ENCODE assay signal across 21 cellular contexts in the genomic region with DNA sequence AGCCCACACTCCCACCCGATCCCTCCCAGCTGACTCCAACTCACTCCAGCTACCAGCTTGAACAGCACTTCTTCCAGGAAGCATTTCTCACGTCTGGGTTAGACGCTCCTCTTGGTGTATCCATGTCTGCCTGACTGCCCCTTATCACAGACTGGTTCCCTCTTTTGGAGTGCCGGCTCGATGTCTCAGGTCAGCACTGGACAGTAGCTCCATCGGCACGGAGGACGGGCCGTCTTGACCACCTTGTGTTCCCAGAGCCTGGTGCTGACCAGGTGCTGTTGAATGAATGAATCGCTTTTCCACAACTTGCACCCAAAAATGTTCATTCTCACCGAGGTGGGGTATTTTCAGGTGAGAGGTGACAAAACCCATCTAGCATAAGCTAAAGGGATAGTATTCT.
DNase-seq lines count a peak whose midpoint lies in the region; ATAC-seq, FAIRE-seq and TF ChIP-seq lines count a peak whose summit lies in the region.
"Had no signal": no experiment of that assay in that cellular context is flagged by ENCODE, and none has a peak within 500 bp of the region (broad histone marks: within the 10 kb centered on the region; RNA-seq: fewer than 3 reads in every experiment).

No MANE protein-coding gene starts in this region.

- H3F3A ChIP-seq in SK-N-SH (replicated peaks; ENCODE audit: insufficient read depth) = peaks cover 12% of the 10 kb centered on the region

- no peak for TF ChIP-seq EP300 in SK-N-SH (IDR thresholded peaks at IDR 0.05; ENCODE audit: borderline replicate concordance in 1 of 2, low read depth in 1 of 2, low read length in 1 of 2)

- H3K9ac ChIP-seq in SK-N-SH = no peak overlapping the region
- no peak overlapping the region for H3K9ac ChIP-seq in mesenchymal stem cell (ENCODE audit: low read length)

- peak; percentile 79 for FAIRE-seq in urothelium cell line (lab: Jason Lieb, UNC)

- H3K23ac ChIP-seq in mesenchymal stem cell (ENCODE audit: low read length in 2 of 2) = peak overlapping the region in 1 of 2 experiments; percentile 14

- no peaks in the 10 kb centered on the region for H3K36me3 ChIP-seq in SK-N-SH (replicated peaks in 1 of 2; ENCODE audit: control insufficient read depth in 1 of 2, insufficient read depth in 2 of 2, low read length in 1 of 2)
- no peaks in the 10 kb centered on the region for H3K36me3 ChIP-seq in mesenchymal stem cell (ENCODE audit: control insufficient read depth in 1 of 2, insufficient read depth in 2 of 2, low read depth in 1 of 2, low read length in 2 of 2)

- POLR2A ChIA-PET in SK-N-SH (lab: Yijun Ruan, JAX) = no interaction called here

- no peak overlapping the region for H2BK15ac ChIP-seq in mesenchymal stem cell (ENCODE audit: low read depth, poor library complexity, severe bottlenecking)

- H3K4me3 ChIP-seq in SK-N-SH (ENCODE audit: low read depth in 2 of 2, low read length in 1 of 2) (no peak overlapping the region), mesenchymal stem cell (ENCODE audit: insufficient read depth in 1 of 2, low read depth in 1 of 2, low read length in 2 of 2) (no peak overlapping the region)

- H4K8ac ChIP-seq in mesenchymal stem cell (ENCODE audit: low read length) = peak overlapping the region; percentile 40

- H3K18ac ChIP-seq in mesenchymal stem cell (ENCODE audit: low read depth in 1 of 2, low read length in 2 of 2) = peak overlapping the region in 1 of 2 experiments; percentile 67

- no peak for TF ChIP-seq RAD21 in SK-N-SH (IDR thresholded peaks at IDR 0.05; ENCODE audit: low read length)

- H3K4me2 ChIP-seq in SK-N-SH = no peak overlapping the region
- H3K4me2 ChIP-seq in mesenchymal stem cell (ENCODE audit: low read length, poor library complexity, severe bottlenecking) = no peak overlapping the region

- H2BK12ac ChIP-seq in mesenchymal stem cell (ENCODE audit: low read length in 2 of 2) = peak overlapping the region; percentile 49 to 90

- DNase-seq in SK-N-SH (no peak), mesenchymal stem cell (no peak), urothelium cell line (ENCODE audit: low spot score) (no peak), NCI-H146 (lab: John Stamatoyannopoulos, UW) (no peak)
- DNase-seq in activated T-helper 1 cell treated with anti-CD3 and anti-CD28 coated beads, Interleukin-12 subunit alpha, Interleukin-12 subunit beta, Interleukin-2, Interleukin-4 antibody, amounts not matched to agents 30 ng/mL and 10 ng/mL and 1 ng/mL, durations not matched to agents 14 hours and 24 hours and 36 hours (ENCODE audit: low spot score) = no peak
- no peak for DNase-seq in activated T-cell treated with anti-CD3 and anti-CD28 coated beads, Interleukin-2, amount 50 U/mL, for 24 hours
- DNase-seq: Caco-2; CD4-positive, alpha-beta T cell; GDM1; HCEC 1CT; KG1; NCI-H1417 treated with DMSO at 0.1 percent for 48 hours; NCI-H2029; NCI-H526; PC-3; RPMI8226; SHP77 treated with DMSO at 0.1 percent for 48 hours had no signal

- no peaks in the 10 kb centered on the region for H4K20me1 ChIP-seq in SK-N-SH (ENCODE audit: insufficient read depth)

- H3K79me1 ChIP-seq in mesenchymal stem cell (replicated peaks; ENCODE audit: low read length, poor library complexity, severe bottlenecking) = no peaks in the 10 kb centered on the region

- H2BK120ac ChIP-seq in mesenchymal stem cell (ENCODE audit: low read depth, low read length) = no peak overlapping the region

- H3K27me3 Mint-ChIP-seq in activated T-helper 1 cell treated with anti-CD3 and anti-CD28 coated beads, Interleukin-12 subunit alpha, Interleukin-12 subunit beta, Interleukin-2, Interleukin-4 antibody, amounts not matched to agents 30 ng/mL and 10 ng/mL and 1 ng/mL, durations not matched to agents 14 hours and 24 hours and 36 hours (ENCODE audit: insufficient read depth) = peaks cover 3% of the 10 kb centered on the region
- H3K27me3 Mint-ChIP-seq in activated T-cell treated with anti-CD3 and anti-CD28 coated beads, Interleukin-2, amount 50 U/mL, for 24 hours = no peaks in the 10 kb centered on the region
- H3K27me3 Mint-ChIP-seq: B cell; CD4-positive, alpha-beta T cell had no signal

- TF ChIP-seq CTCF in SK-N-SH (IDR thresholded peaks at IDR 0.05) = no peak

- H2AK5ac ChIP-seq in mesenchymal stem cell (ENCODE audit: low read length, severe bottlenecking) = no peak overlapping the region

- peaks cover 8% of the 10 kb centered on the region for H3K9me3 Mint-ChIP-seq in activated T-helper 1 cell treated with anti-CD3 and anti-CD28 coated beads, Interleukin-12 subunit alpha, Interleukin-12 subunit beta, Interleukin-2, Interleukin-4 antibody, amounts not matched to agents 30 ng/mL and 10 ng/mL and 1 ng/mL, durations not matched to agents 14 hours and 24 hours and 36 hours
- H3K9me3 Mint-ChIP-seq in activated T-cell treated with anti-CD3 and anti-CD28 coated beads, Interleukin-2, amount 50 U/mL, for 24 hours = peaks cover 12% of the 10 kb centered on the region
- H3K9me3 Mint-ChIP-seq: CD4-positive, alpha-beta T cell had no signal

- no peak overlapping the region for H3K4me3 Mint-ChIP-seq in activated T-helper 1 cell treated with anti-CD3 and anti-CD28 coated beads, Interleukin-12 subunit alpha, Interleukin-12 subunit beta, Interleukin-2, Interleukin-4 antibody, amounts not matched to agents 30 ng/mL and 10 ng/mL and 1 ng/mL, durations not matched to agents 14 hours and 24 hours and 36 hours
- H3K4me3 Mint-ChIP-seq in activated T-cell treated with anti-CD3 and anti-CD28 coated beads, Interleukin-2, amount 50 U/mL, for 24 hours = no peak overlapping the region
- H3K4me3 Mint-ChIP-seq: B cell; CD4-positive, alpha-beta T cell had no signal

- H3K27ac Mint-ChIP-seq in activated T-helper 1 cell treated with anti-CD3 and anti-CD28 coated beads, Interleukin-12 subunit alpha, Interleukin-12 subunit beta, Interleukin-2, Interleukin-4 antibody, amounts not matched to agents 30 ng/mL and 10 ng/mL and 1 ng/mL, durations not matched to agents 14 hours and 24 hours and 36 hours = peak overlapping the region; percentile 60
- H3K27ac Mint-ChIP-seq in activated T-cell treated with anti-CD3 and anti-CD28 coated beads, Interleukin-2, amount 50 U/mL, for 24 hours = no peak overlapping the region
- H3K27ac Mint-ChIP-seq: CD4-positive, alpha-beta T cell had no signal

- H3K27me3 ChIP-seq in SK-N-SH (ENCODE audit: insufficient read depth) = no peaks in the 10 kb centered on the region
- no peaks in the 10 kb centered on the region for H3K27me3 ChIP-seq in mesenchymal stem cell (ENCODE audit: control insufficient read depth in 1 of 2, insufficient read depth in 1 of 2, low read length in 2 of 2)

- H3K4ac ChIP-seq in mesenchymal stem cell (ENCODE audit: low read depth in 1 of 2, low read length in 2 of 2) = peak overlapping the region in 1 of 2 experiments; percentile 38

- intact Hi-C loops in activated T-helper 1 cell treated with anti-CD3 and anti-CD28 coated beads, Interleukin-12 subunit alpha, Interleukin-12 subunit beta, Interleukin-2, Interleukin-4 antibody, amounts not matched to agents 30 ng/mL and 10 ng/mL and 1 ng/mL, durations not matched to agents 14 hours and 24 hours and 36 hours (cut with micrococcal nuclease) = no loop called here

- H2BK5ac ChIP-seq in mesenchymal stem cell (ENCODE audit: low read depth, low read length, poor library complexity, severe bottlenecking) = no peak overlapping the region

- H2AFZ ChIP-seq in SK-N-SH (ENCODE audit: low read depth) (no peak overlapping the region), mesenchymal stem cell (ENCODE audit: low read depth, low read length) (no peak overlapping the region)

- WGBS in SK-N-SH (ENCODE audit: low lambda C conversion rate) = 80% methylated on average over 11 of the region's 11 CpGs
- 95% methylated on average over 10 of the region's 11 CpGs for WGBS in mesenchymal stem cell

- CTCF ChIA-PET in SK-N-SH (lab: Yijun Ruan, JAX) = interaction anchor here (1.3 kb wide), 1 partner anchor 63 kb away, joined by 4 read pairs; no protein-coding TSS in a partner anchor

- peaks cover 27 to 39% of the 10 kb centered on the region in 2 experiments for H3K4me1 ChIP-seq in SK-N-SH (ENCODE audit: control insufficient read depth in 1 of 2, insufficient read depth in 2 of 2, low read depth in 1 of 2, low read length in 1 of 2)
- no peaks in the 10 kb centered on the region for H3K4me1 ChIP-seq in mesenchymal stem cell (ENCODE audit: control insufficient read depth, insufficient read depth, low read depth, low read length)

- H3K4me1 Mint-ChIP-seq in activated T-helper 1 cell treated with anti-CD3 and anti-CD28 coated beads, Interleukin-12 subunit alpha, Interleukin-12 subunit beta, Interleukin-2, Interleukin-4 antibody, amounts not matched to agents 30 ng/mL and 10 ng/mL and 1 ng/mL, durations not matched to agents 14 hours and 24 hours and 36 hours (ENCODE audit: low read depth) = peaks cover 25% of the 10 kb centered on the region
- H3K4me1 Mint-ChIP-seq in activated T-cell treated with anti-CD3 and anti-CD28 coated beads, Interleukin-2, amount 50 U/mL, for 24 hours (ENCODE audit: low read depth) = peaks cover 39% of the 10 kb centered on the region

- H4K91ac ChIP-seq in mesenchymal stem cell (ENCODE audit: low read length) = no peak overlapping the region

- peak overlapping the region in 1 of 2 experiments; percentile 13 for H3K14ac ChIP-seq in mesenchymal stem cell (ENCODE audit: low read length in 2 of 2)

- H3K79me2 ChIP-seq in SK-N-SH (ENCODE audit: insufficient read depth) = no peaks in the 10 kb centered on the region

- no peak for ATAC-seq in SK-N-SH treated with all-trans-retinoic acid at 6 μM for 48 hours
- no peak for ATAC-seq in GM21423 (IDR thresholded peaks at IDR 0.05; ENCODE audit: unreplicated experiment)
- ATAC-seq: PC-3 had no signal

- peaks cover 8% of the 10 kb centered on the region for H3K36me3 Mint-ChIP-seq in activated T-helper 1 cell treated with anti-CD3 and anti-CD28 coated beads, Interleukin-12 subunit alpha, Interleukin-12 subunit beta, Interleukin-2, Interleukin-4 antibody, amounts not matched to agents 30 ng/mL and 10 ng/mL and 1 ng/mL, durations not matched to agents 14 hours and 24 hours and 36 hours (ENCODE audit: low read depth)
- peaks cover 2% of the 10 kb centered on the region for H3K36me3 Mint-ChIP-seq in activated T-cell treated with anti-CD3 and anti-CD28 coated beads, Interleukin-2, amount 50 U/mL, for 24 hours (ENCODE audit: low read depth)

- H3K27ac ChIP-seq in SK-N-SH (ENCODE audit: low read depth in 2 of 2, low read length in 1 of 2) (no peak overlapping the region), mesenchymal stem cell (ENCODE audit: low read length, poor library complexity, severe bottlenecking) (no peak overlapping the region)
- H3K27ac ChIP-seq: 22Rv1 had no signal

- no peaks in the 10 kb centered on the region for H3K9me2 ChIP-seq in SK-N-SH

- no peaks in the 10 kb centered on the region for H3K9me3 ChIP-seq in SK-N-SH
- H3K9me3 ChIP-seq in mesenchymal stem cell (ENCODE audit: control insufficient read depth, low read length) = no peaks in the 10 kb centered on the region
- H3K9me3 ChIP-seq: Caco-2 had no signal

TF ChIP-seq in SK-N-SH treated with all-trans-retinoic acid at 6 μM for 48 hours, 23 proteins besides CTCF, POLR2A, EP300 and RAD21 (continues in another document):
- TF ChIP-seq ZFP3 (CRISPR knock-in tag; IDR thresholded peaks at IDR 0.05) = no peak
